30 cellular contexts compared by ENCODE assay signal in genomic region chr7:2154831-2155230, GRCh38.
"Had no signal": no experiment of that assay in that cellular context is flagged by ENCODE, and none has a peak within 500 bp of the region (broad histone marks: within the 10 kb centered on the region; RNA-seq: fewer than 3 reads in every experiment).

No MANE protein-coding gene starts in this region.

- H3K4me2 ChIP-seq: neural progenitor cell had no signal

- H3K9me3 ChIP-seq: ascending aorta, gastroesophageal sphincter, right lobe of liver, upper lobe of right lung had no signal

- DNase-seq: activated CD4-positive, alpha-beta T cell treated with anti-CD3 and anti-CD28 coated beads for 36 hours; activated CD4-positive, CD25-positive, alpha-beta regulatory T cell; activated CD8-positive, alpha-beta memory T cell treated with anti-CD3 and anti-CD28 coated beads, Interleukin-2, amount 10 ng/mL, durations not matched to agents 7 days and 5 days; activated CD8-positive, alpha-beta T cell treated with anti-CD3 and anti-CD28 coated beads, Interleukin-2, amount 10 ng/mL, durations not matched to agents 7 days and 5 days; activated naive CD4-positive, alpha-beta T cell treated with Interleukin-2 at 50 U/mL for 16 hours; activated T-cell treated with anti-CD3 and anti-CD28 coated beads, Interleukin-2, amount 50 U/mL, for 48 hours; cerebellar nuclear complex; effector memory CD4-positive, alpha-beta T cell; erythroblast; head of caudate nucleus; hypothalamus; immature natural killer cell; stimulated activated CD4-positive, alpha-beta T cell treated with anti-CD3 and anti-CD28 coated beads, Interleukin-4, amount 100 ng/mL, for 24 hours; stimulated activated naive CD8-positive, alpha-beta T cell treated with anti-CD3 and anti-CD28 coated beads, Interleukin-15, amount 100 ng/mL, for 72 hours; substantia nigra had no signal

- ATAC-seq: activated CD4-positive, alpha-beta T cell treated with anti-CD3 and anti-CD28 coated beads for 36 hours; activated CD8-positive, alpha-beta memory T cell treated with anti-CD3 and anti-CD28 coated beads, Interleukin-2, amount 10 ng/mL, durations not matched to agents 7 days and 5 days; activated CD8-positive, alpha-beta T cell treated with anti-CD3 and anti-CD28 coated beads, Interleukin-2, amount 10 ng/mL, durations not matched to agents 7 days and 5 days; gastroesophageal sphincter; left lobe of liver; right lobe of liver; stimulated activated memory B cell treated with anti-CD40 and anti-IgM and Interleukin-4, amounts not matched to agents 10 μg/mL and 1 μg/mL and 100 μg/mL, for 72 hours; stimulated activated naive CD8-positive, alpha-beta T cell treated with anti-CD3 and anti-CD28 coated beads, Interleukin-15, amount 100 ng/mL, for 72 hours; upper lobe of right lung had no signal

- H3K4me1 Mint-ChIP-seq: activated CD4-positive, alpha-beta T cell treated with anti-CD3 and anti-CD28 coated beads for 36 hours; activated CD8-positive, alpha-beta memory T cell treated with anti-CD3 and anti-CD28 coated beads, Interleukin-2, amount 10 ng/mL, durations not matched to agents 7 days and 5 days; immature natural killer cell; stimulated activated naive CD8-positive, alpha-beta T cell treated with anti-CD3 and anti-CD28 coated beads, Interleukin-15, amount 100 ng/mL, for 72 hours had no signal

- H3K27ac ChIP-seq: ascending aorta, cardiac muscle cell, coronary artery, dorsolateral prefrontal cortex, gastroesophageal sphincter, neural progenitor cell, right lobe of liver, SK-N-MC, skin epidermis, upper lobe of right lung had no signal

- H3K27me3 Mint-ChIP-seq: activated CD4-positive, alpha-beta T cell treated with anti-CD3 and anti-CD28 coated beads for 36 hours; activated CD8-positive, alpha-beta memory T cell treated with anti-CD3 and anti-CD28 coated beads, Interleukin-2, amount 10 ng/mL, durations not matched to agents 7 days and 5 days; activated naive CD8-positive, alpha-beta T cell; brain; stimulated activated memory B cell treated with anti-CD40 and anti-IgM and Interleukin-4, amounts not matched to agents 10 μg/mL and 1 μg/mL and 100 μg/mL, for 72 hours; stimulated activated naive CD8-positive, alpha-beta T cell treated with anti-CD3 and anti-CD28 coated beads, Interleukin-15, amount 100 ng/mL, for 72 hours had no signal

- H3K4me3 Mint-ChIP-seq: activated CD4-positive, alpha-beta T cell treated with anti-CD3 and anti-CD28 coated beads for 36 hours; activated CD8-positive, alpha-beta memory T cell treated with anti-CD3 and anti-CD28 coated beads, Interleukin-2, amount 10 ng/mL, durations not matched to agents 7 days and 5 days; activated CD8-positive, alpha-beta T cell treated with anti-CD3 and anti-CD28 coated beads, Interleukin-2, amount 10 ng/mL, durations not matched to agents 7 days and 5 days; activated naive CD8-positive, alpha-beta T cell; brain; immature natural killer cell; neural progenitor cell; stimulated activated memory B cell treated with anti-CD40 and anti-IgM and Interleukin-4, amounts not matched to agents 10 μg/mL and 1 μg/mL and 100 μg/mL, for 72 hours; stimulated activated naive CD8-positive, alpha-beta T cell treated with anti-CD3 and anti-CD28 coated beads, Interleukin-15, amount 100 ng/mL, for 72 hours had no signal

- H3K27me3 ChIP-seq: ascending aorta, cardiac muscle cell, dorsolateral prefrontal cortex, gastroesophageal sphincter, neural progenitor cell, right lobe of liver, upper lobe of right lung had no signal

- H3K27ac Mint-ChIP-seq: activated CD4-positive, alpha-beta T cell treated with anti-CD3 and anti-CD28 coated beads for 36 hours; activated CD8-positive, alpha-beta memory T cell treated with anti-CD3 and anti-CD28 coated beads, Interleukin-2, amount 10 ng/mL, durations not matched to agents 7 days and 5 days; activated CD8-positive, alpha-beta T cell treated with anti-CD3 and anti-CD28 coated beads, Interleukin-2, amount 10 ng/mL, durations not matched to agents 7 days and 5 days; activated naive CD8-positive, alpha-beta T cell; activated T-helper 2 cell treated with anti-CD3 and anti-CD28 coated beads, Interferon-gamma antibody, Interleukin-2, Interleukin-4, amounts not matched to agents 10 μg/mL and 5 μg/mL and 100 μg/mL, durations not matched to agents 14 hours and 24 hours and 36 hours; neural progenitor cell; stimulated activated memory B cell treated with anti-CD40 and anti-IgM and Interleukin-4, amounts not matched to agents 10 μg/mL and 1 μg/mL and 100 μg/mL, for 72 hours; stimulated activated naive CD8-positive, alpha-beta T cell treated with anti-CD3 and anti-CD28 coated beads, Interleukin-15, amount 100 ng/mL, for 72 hours had no signal

- H3K36me3 ChIP-seq: ascending aorta, cardiac muscle cell, gastroesophageal sphincter, neural progenitor cell, right lobe of liver, upper lobe of right lung had no signal

- H3K4me1 ChIP-seq: right lobe of liver had no signal

- H3K9me3 Mint-ChIP-seq: activated T-helper 2 cell treated with anti-CD3 and anti-CD28 coated beads, Interferon-gamma antibody, Interleukin-2, Interleukin-4, amounts not matched to agents 10 μg/mL and 5 μg/mL and 100 μg/mL, durations not matched to agents 14 hours and 24 hours and 36 hours; brain; immature natural killer cell; neural progenitor cell; stimulated activated memory B cell treated with anti-CD40 and anti-IgM and Interleukin-4, amounts not matched to agents 10 μg/mL and 1 μg/mL and 100 μg/mL, for 72 hours; stimulated activated naive CD8-positive, alpha-beta T cell treated with anti-CD3 and anti-CD28 coated beads, Interleukin-15, amount 100 ng/mL, for 72 hours had no signal

- H3K36me3 Mint-ChIP-seq: activated CD8-positive, alpha-beta memory T cell treated with anti-CD3 and anti-CD28 coated beads, Interleukin-2, amount 10 ng/mL, durations not matched to agents 7 days and 5 days had no signal

- H2AFZ ChIP-seq: neural progenitor cell had no signal

- H3K4me3 ChIP-seq: ascending aorta, cardiac muscle cell, coronary artery, dorsolateral prefrontal cortex, gastroesophageal sphincter, neural progenitor cell, right lobe of liver, SK-N-MC, skin epidermis, upper lobe of right lung had no signal
